9 cellular contexts compared by ENCODE assay signal in genomic region chr3:56878046-56878445, GRCh38.
DNase-seq lines count a peak whose midpoint lies in the region; ATAC-seq lines count a peak whose summit lies in the region.
"Had no signal": no experiment of that assay in that cellular context is flagged by ENCODE, and none has a peak within 500 bp of the region (broad histone marks: within the 10 kb centered on the region; RNA-seq: fewer than 3 reads in every experiment).

No MANE protein-coding gene starts in this region.

- H3K4me3 Mint-ChIP-seq in activated CD8-positive, alpha-beta memory T cell treated with anti-CD3 and anti-CD28 coated beads, Interleukin-2, amount 10 ng/mL, durations not matched to agents 7 days and 5 days: peak overlapping the region; percentile 34
- peak overlapping the region; percentile 79 to 81 for H3K4me3 Mint-ChIP-seq in stimulated activated naive CD8-positive, alpha-beta T cell treated with anti-CD3 and anti-CD28 coated beads, Interleukin-15, amount 100 ng/mL, for 72 hours

- H3K27me3 ChIP-seq in mesendoderm (ENCODE audit: insufficient read depth, low read length, poor library complexity): no peaks in the 10 kb centered on the region

- no peak overlapping the region for H3K4me2 ChIP-seq in mesendoderm (ENCODE audit: low read length)

- CTCF ChIA-PET in activated CD8-positive, alpha-beta memory T cell treated with anti-CD3 and anti-CD28 coated beads, Interleukin-2, amount 10 ng/mL, durations not matched to agents 7 days and 5 days (lab: Charles Lee): interaction anchor here (1.1 to 2.0 kb wide), 4 partner anchors 14 to 170 kb away, joined by 3 to 5 read pairs (median 4); no protein-coding TSS in a partner anchor

- H3K27ac Mint-ChIP-seq in activated CD8-positive, alpha-beta memory T cell treated with anti-CD3 and anti-CD28 coated beads, Interleukin-2, amount 10 ng/mL, durations not matched to agents 7 days and 5 days: peak overlapping the region; percentile 83
- peak overlapping the region; percentile 87 to 96 for H3K27ac Mint-ChIP-seq in activated naive CD4-positive, alpha-beta T cell treated with anti-CD3 and anti-CD28 coated beads, Interleukin-2, amount 50 U/mL, for 72 hours
- H3K27ac Mint-ChIP-seq in stimulated activated naive CD8-positive, alpha-beta T cell treated with anti-CD3 and anti-CD28 coated beads, Interleukin-15, amount 100 ng/mL, for 72 hours: peak overlapping the region; percentile 87 to 95

- no peak overlapping the region for H2BK5ac ChIP-seq in mesendoderm (ENCODE audit: low read length)

- H3K79me2 ChIP-seq in mesendoderm (ENCODE audit: control insufficient read depth, insufficient read depth, low read length): no peaks in the 10 kb centered on the region

- no peaks in the 10 kb centered on the region for H3K36me3 ChIP-seq in mesendoderm (ENCODE audit: control insufficient read depth, insufficient read depth, low read length)

- no peak overlapping the region for H3K56ac ChIP-seq in mesendoderm (ENCODE audit: low read length)

- H3K9me3 Mint-ChIP-seq in activated CD8-positive, alpha-beta memory T cell treated with anti-CD3 and anti-CD28 coated beads, Interleukin-2, amount 10 ng/mL, durations not matched to agents 7 days and 5 days (ENCODE audit: low read depth): no peaks in the 10 kb centered on the region
- peaks cover 0 to 8% of the 10 kb centered on the region in 2 donors for H3K9me3 Mint-ChIP-seq in activated naive CD4-positive, alpha-beta T cell treated with anti-CD3 and anti-CD28 coated beads, Interleukin-2, amount 50 U/mL, for 72 hours
- no peaks in the 10 kb centered on the region for H3K9me3 Mint-ChIP-seq in stimulated activated naive CD8-positive, alpha-beta T cell treated with anti-CD3 and anti-CD28 coated beads, Interleukin-15, amount 100 ng/mL, for 72 hours

- no peak overlapping the region for H3K4ac ChIP-seq in mesendoderm (ENCODE audit: low read depth, low read length)

- no peak overlapping the region for H3K4me3 ChIP-seq in mesendoderm (ENCODE audit: low read length)

- H2BK120ac ChIP-seq in mesendoderm (ENCODE audit: low read depth, low read length): no peak overlapping the region

- H3K79me1 ChIP-seq in mesendoderm (ENCODE audit: low read length): no peaks in the 10 kb centered on the region

- DNase-seq in activated CD8-positive, alpha-beta memory T cell treated with anti-CD3 and anti-CD28 coated beads, Interleukin-2, amount 10 ng/mL, durations not matched to agents 7 days and 5 days: peak; percentile 66
- no peak for DNase-seq in activated CD8-positive, alpha-beta memory T cell treated with anti-CD3 and anti-CD28 coated beads for 24 hours
- DNase-seq in activated naive CD4-positive, alpha-beta T cell treated with anti-CD3 and anti-CD28 coated beads, Interleukin-2, amount 50 U/mL, for 72 hours (ENCODE audit: low spot score in 2 of 2): peak; percentile 52 to 65
- DNase-seq in mesendoderm: peak; percentile 27
- DNase-seq in stimulated activated naive CD8-positive, alpha-beta T cell treated with anti-CD3 and anti-CD28 coated beads, Interleukin-15, amount 100 ng/mL, for 72 hours: peak; percentile 45 to 69
- no peak for DNase-seq in NCI-H446 (lab: John Stamatoyannopoulos, UW)
- DNase-seq in NCI-H1436 treated with DMSO at 0.1 percent for 48 hours (lab: John Stamatoyannopoulos, UW): no peak
- DNase-seq: amniotic stem cell had no signal

- H3K27me3 Mint-ChIP-seq in activated CD8-positive, alpha-beta memory T cell treated with anti-CD3 and anti-CD28 coated beads, Interleukin-2, amount 10 ng/mL, durations not matched to agents 7 days and 5 days: no peaks in the 10 kb centered on the region
- H3K27me3 Mint-ChIP-seq in stimulated activated naive CD8-positive, alpha-beta T cell treated with anti-CD3 and anti-CD28 coated beads, Interleukin-15, amount 100 ng/mL, for 72 hours: no peaks in the 10 kb centered on the region

- H3K27ac ChIP-seq in mesendoderm (ENCODE audit: low read depth, low read length): no peak overlapping the region

- no peak overlapping the region for H2BK15ac ChIP-seq in mesendoderm (replicated peaks; ENCODE audit: low read depth)

- no peak overlapping the region for H4K5ac ChIP-seq in mesendoderm (ENCODE audit: low read length)

- no peak overlapping the region for H3K18ac ChIP-seq in mesendoderm (ENCODE audit: low read length)

- H3K4me1 Mint-ChIP-seq in activated CD8-positive, alpha-beta memory T cell treated with anti-CD3 and anti-CD28 coated beads, Interleukin-2, amount 10 ng/mL, durations not matched to agents 7 days and 5 days: peaks cover 53% of the 10 kb centered on the region
- H3K4me1 Mint-ChIP-seq in stimulated activated naive CD8-positive, alpha-beta T cell treated with anti-CD3 and anti-CD28 coated beads, Interleukin-15, amount 100 ng/mL, for 72 hours: peaks cover 92% of the 10 kb centered on the region

- no peak overlapping the region for H3K23ac ChIP-seq in mesendoderm (ENCODE audit: low read length)

- no peak overlapping the region for H2AK5ac ChIP-seq in mesendoderm (ENCODE audit: low read length)

- H3K4me1 ChIP-seq in mesendoderm (ENCODE audit: control insufficient read depth, low read depth, low read length): peaks cover 2% of the 10 kb centered on the region

- H4K8ac ChIP-seq in mesendoderm (ENCODE audit: low read depth, low read length): no peak overlapping the region

- no CpG with 5 or more reads among the region's 7 CpGs for WGBS in mesendoderm (ENCODE audit: extremely low coverage, insufficient coverage, low lambda C conversion rate)

- H3K9ac ChIP-seq in mesendoderm (ENCODE audit: low read length): no peak overlapping the region

- H3K36me3 Mint-ChIP-seq in activated CD8-positive, alpha-beta memory T cell treated with anti-CD3 and anti-CD28 coated beads, Interleukin-2, amount 10 ng/mL, durations not matched to agents 7 days and 5 days: peaks cover 32% of the 10 kb centered on the region
- peaks cover 0 to 24% of the 10 kb centered on the region in 2 donors for H3K36me3 Mint-ChIP-seq in activated naive CD4-positive, alpha-beta T cell treated with anti-CD3 and anti-CD28 coated beads, Interleukin-2, amount 50 U/mL, for 72 hours

- peak; percentile 82 for ATAC-seq in activated CD8-positive, alpha-beta memory T cell treated with anti-CD3 and anti-CD28 coated beads, Interleukin-2, amount 10 ng/mL, durations not matched to agents 7 days and 5 days
- ATAC-seq in activated naive CD4-positive, alpha-beta T cell treated with anti-CD3 and anti-CD28 coated beads, Interleukin-2, amount 50 U/mL, for 72 hours: peak; percentile 85 to 93
- peak; percentile 94 for ATAC-seq in stimulated activated naive CD8-positive, alpha-beta T cell treated with anti-CD3 and anti-CD28 coated beads, Interleukin-15, amount 100 ng/mL, for 72 hours
- no peak for ATAC-seq in HG03139 (IDR thresholded peaks at IDR 0.05; ENCODE audit: unreplicated experiment)

Comparison
In these comparisons a context has a peak if more than half of its experiments do, and no peak if none do; other contexts are left out.
1. DNase-seq: peak in activated CD8-positive, alpha-beta memory T cell treated with anti-CD3 and anti-CD28 coated beads, Interleukin-2, amount 10 ng/mL, durations not matched to agents 7 days and 5 days (single experiment), activated naive CD4-positive, alpha-beta T cell treated with anti-CD3 and anti-CD28 coated beads, Interleukin-2, amount 50 U/mL, for 72 hours (2 of 2), mesendoderm (single experiment) and stimulated activated naive CD8-positive, alpha-beta T cell treated with anti-CD3 and anti-CD28 coated beads, Interleukin-15, amount 100 ng/mL, for 72 hours (2 of 2); none in activated CD8-positive, alpha-beta memory T cell treated with anti-CD3 and anti-CD28 coated beads for 24 hours (single experiment), NCI-H446 (0 of 2) and NCI-H1436 treated with DMSO at 0.1 percent for 48 hours (single experiment).
2. Peak in every context shown above with its lines, with median percentiles within 50 percentile points of each other: H3K27ac Mint-ChIP-seq.